30 cellular contexts compared by ENCODE assay signal in the genomic region with DNA sequence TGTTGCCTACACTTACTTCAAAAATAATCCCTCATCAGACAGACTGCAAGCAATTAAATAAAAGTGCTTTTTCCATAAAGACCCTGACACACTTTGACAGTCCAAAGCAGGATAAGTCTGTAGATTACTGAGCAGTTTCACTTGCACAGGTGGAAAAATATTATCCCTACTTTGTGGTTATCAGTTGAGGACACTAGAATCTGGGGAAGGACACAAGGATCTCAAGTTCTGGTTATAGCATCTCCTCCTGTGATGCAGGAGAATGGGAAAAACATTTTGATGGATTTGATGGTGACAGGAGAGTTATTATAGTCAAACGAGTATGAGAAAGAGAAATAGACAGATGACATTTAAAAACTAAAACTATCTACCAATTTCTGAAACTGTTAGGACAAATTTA.
"Had no signal": no experiment of that assay in that cellular context is flagged by ENCODE, and none has a peak within 500 bp of the region (broad histone marks: within the 10 kb centered on the region; RNA-seq: fewer than 3 reads in every experiment).

No MANE protein-coding gene starts in this region.

- H3K27ac Mint-ChIP-seq: activated B cell treated with CpG ODN at 0.5 μM for 24 hours; activated CD8-positive, alpha-beta T cell treated with anti-CD3 and anti-CD28 coated beads for 36 hours; activated naive CD4-positive, alpha-beta T cell treated with anti-CD3 and anti-CD28 coated beads, Interleukin-2, amount 10 ng/mL, durations not matched to agents 7 days and 5 days; activated naive CD4-positive, alpha-beta T cell treated with anti-CD3 and anti-CD28 coated beads, Interleukin-2, amount 50 U/mL, for 72 hours; activated naive CD8-positive, alpha-beta T cell treated with anti-CD3 and anti-CD28 coated beads, Interleukin-2, amount 10 ng/mL, durations not matched to agents 7 days and 5 days; activated T-helper 17 cell treated with anti-CD3 and anti-CD28 coated beads, Interleukin-2, amount 50 U/mL, for 72 hours; T-helper 17 cell; T-helper 2 cell treated with Interferon-gamma antibody and Interleukin-4, amounts not matched to agents 5 μg/mL and 100 μg/mL, for 36 hours had no signal

- H3K4me1 Mint-ChIP-seq: activated naive CD4-positive, alpha-beta T cell treated with anti-CD3 and anti-CD28 coated beads, Interleukin-2, amount 10 ng/mL, durations not matched to agents 7 days and 5 days; activated naive CD8-positive, alpha-beta T cell treated with anti-CD3 and anti-CD28 coated beads, Interleukin-2, amount 10 ng/mL, durations not matched to agents 7 days and 5 days; activated T-helper 17 cell treated with anti-CD3 and anti-CD28 coated beads, Interleukin-2, amount 50 U/mL, for 72 hours; T-helper 17 cell had no signal

- H3K27me3 Mint-ChIP-seq: activated B cell treated with CpG ODN at 0.5 μM for 24 hours; activated CD8-positive, alpha-beta T cell treated with anti-CD3 and anti-CD28 coated beads for 36 hours; activated naive CD4-positive, alpha-beta T cell treated with anti-CD3 and anti-CD28 coated beads, Interleukin-2, amount 10 ng/mL, durations not matched to agents 7 days and 5 days; activated naive CD8-positive, alpha-beta T cell treated with anti-CD3 and anti-CD28 coated beads, Interleukin-2, amount 10 ng/mL, durations not matched to agents 7 days and 5 days; activated T-helper 17 cell treated with anti-CD3 and anti-CD28 coated beads, Interleukin-2, amount 50 U/mL, for 72 hours; brain; T-helper 17 cell had no signal

- H3K9me3 Mint-ChIP-seq: activated naive CD4-positive, alpha-beta T cell treated with anti-CD3 and anti-CD28 coated beads, Interleukin-2, amount 10 ng/mL, durations not matched to agents 7 days and 5 days; activated naive CD8-positive, alpha-beta T cell treated with anti-CD3 and anti-CD28 coated beads, Interleukin-2, amount 10 ng/mL, durations not matched to agents 7 days and 5 days; activated T-cell treated with anti-CD3 and anti-CD28 coated beads, Interleukin-2, amount 50 U/mL, for 4 hours; activated T-helper 17 cell treated with anti-CD3 and anti-CD28 coated beads, Interleukin-2, amount 50 U/mL, for 72 hours had no signal

- H3K27me3 ChIP-seq: ascending aorta, breast epithelium, cardiac muscle cell, colonic mucosa, esophagus squamous epithelium, gastroesophageal sphincter, heart right ventricle had no signal

- H3K9me3 ChIP-seq: ascending aorta, colonic mucosa, esophagus squamous epithelium, gastroesophageal sphincter had no signal

- H3K4me3 Mint-ChIP-seq: activated B cell treated with CpG ODN at 0.5 μM for 24 hours; activated CD8-positive, alpha-beta T cell treated with anti-CD3 and anti-CD28 coated beads for 36 hours; activated naive CD4-positive, alpha-beta T cell treated with anti-CD3 and anti-CD28 coated beads, Interleukin-2, amount 10 ng/mL, durations not matched to agents 7 days and 5 days; activated naive CD8-positive, alpha-beta T cell treated with anti-CD3 and anti-CD28 coated beads, Interleukin-2, amount 10 ng/mL, durations not matched to agents 7 days and 5 days; activated T-cell treated with anti-CD3 and anti-CD28 coated beads, Interleukin-2, amount 50 U/mL, for 4 hours; activated T-helper 17 cell treated with anti-CD3 and anti-CD28 coated beads, Interleukin-2, amount 50 U/mL, for 72 hours; T-helper 17 cell; T-helper 2 cell treated with Interferon-gamma antibody and Interleukin-4, amounts not matched to agents 5 μg/mL and 100 μg/mL, for 36 hours had no signal

- DNase-seq: activated B cell treated with CpG ODN at 0.5 μM for 24 hours; activated CD4-positive, alpha-beta T cell treated with anti-CD3 and anti-CD28 coated beads for 48 hours; activated CD4-positive, alpha-beta T cell treated with anti-CD3 and anti-CD28 coated beads, Interleukin-2, amount 50 U/mL, for 1 hour; activated CD4-positive, alpha-beta T cell treated with anti-CD3 and anti-CD28 coated beads, Interleukin-2, amount 50 U/mL, for 48 hours; activated CD8-positive, alpha-beta memory T cell treated with anti-CD3 and anti-CD28 coated beads for 24 hours; activated CD8-positive, alpha-beta T cell treated with anti-CD3 and anti-CD28 coated beads for 36 hours; activated effector memory CD4-positive, alpha-beta T cell treated with Interleukin-2 at 50 U/mL for 16 hours; activated naive CD4-positive, alpha-beta T cell treated with anti-CD3 and anti-CD28 coated beads, Interleukin-2, amount 10 ng/mL, durations not matched to agents 7 days and 5 days; activated naive CD8-positive, alpha-beta T cell treated with anti-CD3 and anti-CD28 coated beads, Interleukin-2, amount 10 ng/mL, durations not matched to agents 7 days and 5 days; activated T-cell treated with anti-CD3 and anti-CD28 coated beads, Interleukin-2, amount 50 U/mL, for 4 hours; central memory CD4-positive, alpha-beta T cell; cerebellar nuclear complex; colonic mucosa; effector CD8-positive, alpha-beta T cell; esophagus squamous epithelium; foreskin melanocyte; heart right ventricle; T-helper 17 cell; T1000; WERI-Rb-1 had no signal

- H3K36me3 ChIP-seq: ascending aorta, breast epithelium, cardiac muscle cell, colonic mucosa, esophagus squamous epithelium, gastroesophageal sphincter, heart right ventricle, WERI-Rb-1 had no signal

- H3K4me3 ChIP-seq: ascending aorta, breast epithelium, cardiac muscle cell, colonic mucosa, esophagus squamous epithelium, gastroesophageal sphincter had no signal

- H3K36me3 Mint-ChIP-seq: activated naive CD4-positive, alpha-beta T cell treated with anti-CD3 and anti-CD28 coated beads, Interleukin-2, amount 10 ng/mL, durations not matched to agents 7 days and 5 days; activated naive CD4-positive, alpha-beta T cell treated with anti-CD3 and anti-CD28 coated beads, Interleukin-2, amount 50 U/mL, for 72 hours; activated naive CD8-positive, alpha-beta T cell treated with anti-CD3 and anti-CD28 coated beads, Interleukin-2, amount 10 ng/mL, durations not matched to agents 7 days and 5 days; brain had no signal

- H3K27ac ChIP-seq: ascending aorta, breast epithelium, cardiac muscle cell, colonic mucosa, epithelial cell of prostate, esophagus squamous epithelium, gastroesophageal sphincter, heart right ventricle, WERI-Rb-1 had no signal

- ATAC-seq: activated CD4-positive, CD25-positive, alpha-beta regulatory T cell treated with anti-CD3 and anti-CD28 coated beads, Interleukin-2, amount 50 U/mL, for 24 hours; activated CD8-positive, alpha-beta T cell treated with anti-CD3 and anti-CD28 coated beads for 36 hours; activated naive CD4-positive, alpha-beta T cell treated with anti-CD3 and anti-CD28 coated beads, Interleukin-2, amount 50 U/mL, for 72 hours; activated T-cell treated with anti-CD3 and anti-CD28 coated beads, Interleukin-2, amount 50 U/mL, for 4 hours; activated T-helper 17 cell treated with anti-CD3 and anti-CD28 coated beads, Interleukin-2, amount 50 U/mL, for 72 hours; gastroesophageal sphincter; heart right ventricle; T-helper 17 cell had no signal
